19 cellular contexts compared by ENCODE assay signal in the genomic region with DNA sequence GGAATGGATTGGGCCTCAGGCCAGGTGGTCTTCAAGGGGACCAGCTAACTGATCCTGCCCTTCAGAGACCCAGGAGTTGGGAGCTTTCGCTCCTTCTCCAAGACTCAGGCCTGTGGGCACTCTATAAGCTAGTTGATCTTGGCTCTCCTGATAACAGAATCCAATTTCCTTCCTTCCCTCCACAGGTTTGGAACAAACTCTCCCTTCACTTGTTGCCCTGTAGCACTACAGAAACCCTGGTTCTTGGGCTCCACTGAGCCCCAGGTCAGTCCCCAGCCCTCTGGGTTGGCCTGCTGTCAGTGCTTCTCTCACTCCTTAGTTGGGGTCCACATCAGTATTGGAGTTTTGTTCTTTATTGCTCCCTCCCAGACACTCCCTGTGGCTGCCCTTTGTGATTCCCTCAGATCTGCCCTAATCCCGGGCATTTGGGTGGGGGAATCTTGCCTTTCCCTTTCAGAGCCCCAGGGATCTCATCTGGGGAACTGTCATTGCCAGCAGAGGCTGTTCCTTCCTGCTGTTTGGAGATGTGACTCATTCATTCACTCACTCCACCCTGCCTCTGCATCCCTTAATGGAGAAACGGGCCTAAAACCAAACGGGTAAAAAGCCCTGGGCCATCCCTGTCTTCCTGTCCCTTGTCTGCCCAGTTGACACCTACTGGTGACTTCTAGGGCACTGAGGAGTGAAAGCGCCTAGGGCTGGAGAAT. TPM values are rescaled to one million over a fixed set of nuclear protein-coding genes. Genes with fewer than 3 reads are reported as not detected.
DNase-seq lines count a peak whose midpoint lies in the region; ATAC-seq, FAIRE-seq and TF ChIP-seq lines count a peak whose summit lies in the region.
"Had no signal": no experiment of that assay in that cellular context is flagged by ENCODE, and none has a peak within 500 bp of the region (broad histone marks: within the 10 kb centered on the region; RNA-seq: fewer than 3 reads in every experiment).

No MANE protein-coding gene starts in this region.

- no peak overlapping the region for H2AK5ac ChIP-seq in mesendoderm (ENCODE audit: low read length)

- no peak for ATAC-seq in CD8-positive, alpha-beta T cell
- no peak for ATAC-seq in GM19452 (IDR thresholded peaks at IDR 0.05; ENCODE audit: unreplicated experiment)
- ATAC-seq: activated T-cell treated with anti-CD3 and anti-CD28 coated beads, Interleukin-2, amount 50 U/mL, for 72 hours; SK-N-SH treated with all-trans-retinoic acid at 6 μM for 48 hours; stimulated activated naive CD8-positive, alpha-beta T cell treated with anti-CD3 and anti-CD28 coated beads, Interleukin-15, Interleukin-2, amounts not matched to agents 100 U/mL and 50 U/mL, for 24 hours had no signal

- peaks cover 52% of the 10 kb centered on the region for H3K36me3 ChIP-seq in CD8-positive, alpha-beta T cell (ENCODE audit: insufficient read depth, low read length)
- H3K36me3 ChIP-seq in mesendoderm (ENCODE audit: control insufficient read depth, insufficient read depth, low read length) = peaks cover 33% of the 10 kb centered on the region

- CTCF ChIA-PET in CD8-positive, alpha-beta T cell (lab: Charles Lee) = interaction anchor here (1.4 to 7.6 kb wide), 4 partner anchors 11 to 60 kb away, joined by 3 to 44 read pairs (median 8); partner anchors contain the start of gene COX14

- H3K27me3 ChIP-seq in CD8-positive, alpha-beta T cell (ENCODE audit: insufficient read depth, low read length) = no peaks in the 10 kb centered on the region
- H3K27me3 ChIP-seq in mesendoderm (ENCODE audit: insufficient read depth, low read length, poor library complexity) = no peaks in the 10 kb centered on the region
- H3K27me3 ChIP-seq: BLaER1 treated with 17β-estradiol and CSF1 and Interleukin-3, amounts not matched to agents 10 nM and 100 nM had no signal

- no peak overlapping the region for H3K4ac ChIP-seq in mesendoderm (ENCODE audit: low read depth, low read length)

- DNase-seq in CD8-positive, alpha-beta T cell = no peak
- DNase-seq in M059J (ENCODE audit: low read depth) (peak; percentile 41), dedifferentiated amniotic fluid mesenchymal stem cell (ENCODE audit: extremely low spot score) (peak; percentile 45), mesendoderm (peak; percentile 23), NCI-H1417 (lab: John Stamatoyannopoulos, UW) (no peak), HTR-8/SVneo (ENCODE audit: insufficient read length, low spot score) (no peak), NCI-H2081 treated with DMSO at 0.1 percent for 48 hours (lab: John Stamatoyannopoulos, UW) (no peak)
- DNase-seq: activated CD4-positive, CD25-positive, alpha-beta regulatory T cell treated with anti-CD3 and anti-CD28 coated beads, Interleukin-2, amount 50 U/mL, for 72 hours; activated T-cell treated with anti-CD3 and anti-CD28 coated beads, Interleukin-2, amount 50 U/mL, for 72 hours; DND-41; endodermal cell; hippocampal formation; NCI-H2227 treated with DMSO at 0.1 percent for 48 hours; stimulated activated naive CD8-positive, alpha-beta T cell treated with anti-CD3 and anti-CD28 coated beads, Interleukin-15, Interleukin-2, amounts not matched to agents 100 U/mL and 50 U/mL, for 24 hours had no signal

- intact Hi-C loops in CD8-positive, alpha-beta T cell (cut with DNase I, micrococcal nuclease) = no loop called here

- no peak overlapping the region for H2BK120ac ChIP-seq in mesendoderm (ENCODE audit: low read depth, low read length)

- H4K8ac ChIP-seq in mesendoderm (ENCODE audit: low read depth, low read length) = no peak overlapping the region

- POLR2A ChIA-PET in CD8-positive, alpha-beta T cell (lab: Charles Lee) = no interaction called here

- TF ChIP-seq CTCF in CD8-positive, alpha-beta T cell (IDR thresholded peaks at IDR 0.05) = no peak

- no peak overlapping the region for H2BK15ac ChIP-seq in mesendoderm (replicated peaks; ENCODE audit: low read depth)

- no peak overlapping the region for H3K4me2 ChIP-seq in mesendoderm (ENCODE audit: low read length)
- H3K4me2 ChIP-seq: BLaER1 treated with 17β-estradiol and CSF1 and Interleukin-3, amounts not matched to agents 10 nM and 100 nM had no signal

- H3K23ac ChIP-seq in mesendoderm (ENCODE audit: low read length) = no peak overlapping the region

- no peak overlapping the region for H3K4me3 Mint-ChIP-seq in CD8-positive, alpha-beta T cell
- H3K4me3 Mint-ChIP-seq: activated T-cell treated with anti-CD3 and anti-CD28 coated beads, Interleukin-2, amount 50 U/mL, for 72 hours; endodermal cell; nephron had no signal

- H3K79me2 ChIP-seq in mesendoderm (ENCODE audit: control insufficient read depth, insufficient read depth, low read length) = no peaks in the 10 kb centered on the region

- no CpG with 5 or more reads among the region's 5 CpGs for WGBS in mesendoderm (ENCODE audit: extremely low coverage, insufficient coverage, low lambda C conversion rate)

- H3K27me3 Mint-ChIP-seq in CD8-positive, alpha-beta T cell (ENCODE audit: low read depth) = no peaks in the 10 kb centered on the region

- no peak overlapping the region for H4K5ac ChIP-seq in mesendoderm (ENCODE audit: low read length)

- no peak overlapping the region for H3K18ac ChIP-seq in mesendoderm (ENCODE audit: low read length)

- no peak overlapping the region for H3K56ac ChIP-seq in mesendoderm (ENCODE audit: low read length)

- no peak overlapping the region for H3K4me3 ChIP-seq in CD8-positive, alpha-beta T cell (ENCODE audit: low read depth, low read length)
- no peak overlapping the region for H3K4me3 ChIP-seq in mesendoderm (ENCODE audit: low read length)
- H3K4me3 ChIP-seq: BLaER1 treated with 17β-estradiol and CSF1 and Interleukin-3, amounts not matched to agents 10 nM and 100 nM had no signal

- no peaks in the 10 kb centered on the region for H3K79me1 ChIP-seq in mesendoderm (ENCODE audit: low read length)

- no peaks in the 10 kb centered on the region for H3K4me1 Mint-ChIP-seq in CD8-positive, alpha-beta T cell (ENCODE audit: low read depth)

- no peaks in the 10 kb centered on the region for H3K4me1 ChIP-seq in CD8-positive, alpha-beta T cell (ENCODE audit: insufficient read depth, low read length)
- H3K4me1 ChIP-seq in mesendoderm (ENCODE audit: control insufficient read depth, low read depth, low read length) = no peaks in the 10 kb centered on the region

- FAIRE-seq in HTR-8/SVneo (lab: Jason Lieb, UNC) = no peak
- FAIRE-seq: GM19239 had no signal

- no peaks in the 10 kb centered on the region for H3K9me3 Mint-ChIP-seq in CD8-positive, alpha-beta T cell
- H3K9me3 Mint-ChIP-seq: activated T-cell treated with anti-CD3 and anti-CD28 coated beads, Interleukin-2, amount 50 U/mL, for 72 hours; endodermal cell; nephron had no signal

- H3K36me3 Mint-ChIP-seq in CD8-positive, alpha-beta T cell = peaks cover 73% of the 10 kb centered on the region

- no peaks in the 10 kb centered on the region for H3K9me3 ChIP-seq in CD8-positive, alpha-beta T cell (ENCODE audit: low read length)
- H3K9me3 ChIP-seq: BLaER1 treated with 17β-estradiol and CSF1 and Interleukin-3, amounts not matched to agents 10 nM and 100 nM had no signal

- no peak overlapping the region for H3K9ac ChIP-seq in mesendoderm (ENCODE audit: low read length)

- peak overlapping the region; percentile 49 for H3K27ac Mint-ChIP-seq in CD8-positive, alpha-beta T cell
- H3K27ac Mint-ChIP-seq: activated T-cell treated with anti-CD3 and anti-CD28 coated beads, Interleukin-2, amount 50 U/mL, for 72 hours; endodermal cell; nephron had no signal

- H3K27ac ChIP-seq in CD8-positive, alpha-beta T cell (ENCODE audit: low read depth, low read length) = no peak overlapping the region
- no peak overlapping the region for H3K27ac ChIP-seq in mesendoderm (ENCODE audit: low read depth, low read length)
- H3K27ac ChIP-seq: BLaER1 treated with 17β-estradiol and CSF1 and Interleukin-3, amounts not matched to agents 10 nM and 100 nM had no signal

- no peak overlapping the region for H2BK5ac ChIP-seq in mesendoderm (ENCODE audit: low read length)

RNA-seq across cellular contexts. Expression of gene GPD1, which starts 4.4 kb away (rescaled TPM):
- under 1 TPM; 0.24 to 0.50 TPM for total RNA-seq in CD8-positive, alpha-beta T cell
- total RNA-seq in M059J (2014; rRNA removed; shearing (Covaris generic)) = 0.20 TPM in 1 of 2 replicates, not detected in the other
- polyA plus RNA-seq in mesendoderm (2013, experiment 1 of 2) = 0.27 TPM
- polyA plus RNA-seq in mesendoderm (2013, experiment 2 of 2) = 0.24 TPM

RNA-seq across cellular contexts. Expression of gene COX14, which starts 12.6 kb away (rescaled TPM):
- 10 to 100 TPM; 42.2 to 43.3 TPM for total RNA-seq in CD8-positive, alpha-beta T cell
- 67.6 and 72.0 TPM in 2 replicates for total RNA-seq in M059J (2014; rRNA removed; shearing (Covaris generic))
- 64.1 TPM for polyA plus RNA-seq in mesendoderm (2013, experiment 1 of 2)
- 58.6 TPM for polyA plus RNA-seq in mesendoderm (2013, experiment 2 of 2)

RNA-seq across cellular contexts. Expression of gene SMARCD1, which starts 14.3 kb away (rescaled TPM):
- 10 to 100 TPM; 90.2 to 92.1 TPM for total RNA-seq in CD8-positive, alpha-beta T cell
- total RNA-seq in M059J (2014; rRNA removed; shearing (Covaris generic)) = 48.7 and 52.9 TPM in 2 replicates
- 94.9 TPM for polyA plus RNA-seq in mesendoderm (2013, experiment 1 of 2)
- polyA plus RNA-seq in mesendoderm (2013, experiment 2 of 2) = 97.5 TPM

RNA-seq across cellular contexts. Expression of gene ASIC1, which starts 42.1 kb away (rescaled TPM):
- 1 to 10 TPM; 2.9 to 3.8 TPM for total RNA-seq in CD8-positive, alpha-beta T cell
- 0.69 and 4.2 TPM in 2 replicates for total RNA-seq in M059J (2014; rRNA removed; shearing (Covaris generic))
- 0.59 TPM for polyA plus RNA-seq in mesendoderm (2013, experiment 1 of 2)
- 0.73 TPM for polyA plus RNA-seq in mesendoderm (2013, experiment 2 of 2)

Comparison
In these comparisons a context has a peak if more than half of its experiments do, and no peak if none do; other contexts are left out.
1. DNase-seq: peak in M059J (single experiment), dedifferentiated amniotic fluid mesenchymal stem cell (single experiment) and mesendoderm (single experiment); none in CD8-positive, alpha-beta T cell (0 of 7), NCI-H1417 (0 of 3), HTR-8/SVneo (single experiment) and NCI-H2081 treated with DMSO at 0.1 percent for 48 hours (single experiment).